In genomic region chr10:119872860-119873671, GRCh38 we compare ENCODE assay signal across 1 cellular context.
A peak's percentile ranks its signal among the peaks of the same experiment; 100 is the strongest.
TF ChIP-seq lines count a peak whose summit lies in the region.

No MANE protein-coding gene starts in this region.

TF ChIP-seq in K562, 482 proteins besides CTCF, POLR2A, EP300 and RAD21 (continued from another document and continues in another):
- no peak for TF ChIP-seq STAT6 (CRISPR knock-in tag; IDR thresholded peaks at IDR 0.05)
- peak; percentile 98 for TF ChIP-seq MAFK (IDR thresholded peaks at IDR 0.05; ENCODE audit: low read length)
- peak in 1 of 2 experiments; percentile 44; a peak in 1 of 4 replicates for TF ChIP-seq MNT (conservative IDR thresholded peaks at IDR 0.05)
- TF ChIP-seq SAFB (IDR thresholded peaks at IDR 0.05; ENCODE audit: borderline replicate concordance, low read depth, low read length): peak; percentile 69
- TF ChIP-seq CREB1 (IDR thresholded peaks at IDR 0.05): peak; percentile 69; the same call in 1 of the 2 replicates
- TF ChIP-seq CREB1 (CRISPR knock-in tag; IDR thresholded peaks at IDR 0.05): no peak
- peak; percentile 76 for TF ChIP-seq L3MBTL2 (IDR thresholded peaks at IDR 0.05)
- no peak for TF ChIP-seq ZNF707 (CRISPR knock-in tag; conservative IDR thresholded peaks at IDR 0.05)
- peak; percentile 44; the same call in 1 of the 2 replicates for TF ChIP-seq EGR1 (conservative IDR thresholded peaks at IDR 0.05)
- no peak for TF ChIP-seq CREB3L1 (IDR thresholded peaks at IDR 0.05; ENCODE audit: borderline replicate concordance, low read depth)
- no peak for TF ChIP-seq ZNF133 (CRISPR knock-in tag; IDR thresholded peaks at IDR 0.05)
- 0 out of 2 replicates have a peak, but pooled peaks have one; percentile 17 for TF ChIP-seq ATF1 (CRISPR knock-in tag; IDR thresholded peaks at IDR 0.05)
- TF ChIP-seq ATF1 (tag; IDR thresholded peaks at IDR 0.05): peak; percentile 76
- no peak for TF ChIP-seq NCOA4 (IDR thresholded peaks at IDR 0.05; ENCODE audit: partially characterized antibody)
- TF ChIP-seq NBN (IDR thresholded peaks at IDR 0.05; ENCODE audit: low read depth): no peak
- peak; percentile 43 to 47; a peak in 3 of 4 replicates for TF ChIP-seq SIX5 (IDR thresholded peaks at IDR 0.05; ENCODE audit: borderline replicate concordance in 1 of 2, insufficient read depth in 1 of 2, low read depth in 1 of 2, low read length in 2 of 2)
- no peak for TF ChIP-seq ARID3A (IDR thresholded peaks at IDR 0.05; ENCODE audit: borderline replicate concordance, low read depth, low read length)
- TF ChIP-seq NR2C2 (CRISPR knock-in tag; IDR thresholded peaks at IDR 0.05): no peak
- peak; percentile 75 for TF ChIP-seq NR2C2 (tag; IDR thresholded peaks at IDR 0.05)
- TF ChIP-seq SUPT5H (IDR thresholded peaks at IDR 0.05): peak; percentile 59
- no peak for TF ChIP-seq GTF2E2 (tag; IDR thresholded peaks at IDR 0.05)
- 0 out of 2 replicates have a peak, but pooled peaks have one; percentile 29 for TF ChIP-seq ATF7 (IDR thresholded peaks at IDR 0.05)
- TF ChIP-seq CCNT2 (IDR thresholded peaks at IDR 0.05; ENCODE audit: borderline replicate concordance, extremely low read depth, insufficient read length, low read depth, low read length): peak; percentile 69
- peak; percentile 67 for TF ChIP-seq FUS (optimal IDR thresholded peaks at IDR 0.05; ENCODE audit: low read depth, low read length)
- TF ChIP-seq KLF13 (tag; IDR thresholded peaks at IDR 0.05; ENCODE audit: borderline replicate concordance, low read depth): peak; percentile 94
- TF ChIP-seq E2F8 (IDR thresholded peaks at IDR 0.05; ENCODE audit: low read depth, partially characterized antibody): no peak
- peak; percentile 99 for TF ChIP-seq ZNF316 (IDR thresholded peaks at IDR 0.05)
- TF ChIP-seq STAG1 (CRISPR knock-in tag; IDR thresholded peaks at IDR 0.05; ENCODE audit: borderline replicate concordance): no peak
- peak; percentile 57 for TF ChIP-seq MYC (IDR thresholded peaks at IDR 0.05; ENCODE audit: low read depth, low read length)
- no peak for TF ChIP-seq MYC (CRISPR knock-in tag; IDR thresholded peaks at IDR 0.05; ENCODE audit: borderline replicate concordance, low read depth)
- peak; percentile 86 for TF ChIP-seq PHF8 (IDR thresholded peaks at IDR 0.05; ENCODE audit: borderline replicate concordance, low read length)
- peak; percentile 93 for TF ChIP-seq ETS1 (conservative IDR thresholded peaks at IDR 0.05; ENCODE audit: control insufficient read depth, low read depth, low read length)
- TF ChIP-seq NRF1 (conservative IDR thresholded peaks at IDR 0.05 in 1 of 2, IDR thresholded peaks at IDR 0.05 in 1 of 2): peak; percentile 91 to 92
- no peak for TF ChIP-seq FOXP1 (CRISPR knock-in tag; IDR thresholded peaks at IDR 0.05)
- no peak for TF ChIP-seq GABPA (tag; conservative IDR thresholded peaks at IDR 0.05; ENCODE audit: low read depth)
- TF ChIP-seq ZNF79 (CRISPR knock-in tag; IDR thresholded peaks at IDR 0.05; ENCODE audit: low read depth): no peak
- peak; percentile 97 for TF ChIP-seq C11orf30 (IDR thresholded peaks at IDR 0.05; ENCODE audit: low read depth)
- TF ChIP-seq ZNF77 (CRISPR knock-in tag; IDR thresholded peaks at IDR 0.05): no peak
- peak; percentile 47 for TF ChIP-seq MEIS2 (IDR thresholded peaks at IDR 0.05; ENCODE audit: partially characterized antibody)
- no peak for TF ChIP-seq PPARD (CRISPR knock-in tag; IDR thresholded peaks at IDR 0.05)
- TF ChIP-seq HCFC1 (IDR thresholded peaks at IDR 0.05; ENCODE audit: low read depth, low read length): peak; percentile 85
- no peak for TF ChIP-seq ZNF57 (CRISPR knock-in tag; IDR thresholded peaks at IDR 0.05)
- TF ChIP-seq CTCFL (IDR thresholded peaks at IDR 0.05; ENCODE audit: borderline replicate concordance, insufficient read depth, low read depth, low read length, poor library complexity, severe bottlenecking): peak; percentile 37
- no peak for TF ChIP-seq RFX7 (CRISPR knock-in tag; IDR thresholded peaks at IDR 0.05)
- peak; percentile 82 for TF ChIP-seq CTBP1 (IDR thresholded peaks at IDR 0.05; ENCODE audit: borderline replicate concordance)
- TF ChIP-seq PRMT5 (CRISPR knock-in tag; IDR thresholded peaks at IDR 0.05): no peak
- TF ChIP-seq E2F6 (IDR thresholded peaks at IDR 0.05; ENCODE audit: borderline replicate concordance in 1 of 2, extremely low read depth in 1 of 2, insufficient read depth in 1 of 2, insufficient read length in 1 of 2, low read depth in 1 of 2, low read length in 1 of 2, poor library complexity in 1 of 2, severe bottlenecking in 1 of 2): peak; percentile 91 to 97
- no peak for TF ChIP-seq ZNF134 (CRISPR knock-in tag; conservative IDR thresholded peaks at IDR 0.05)
- TF ChIP-seq ETV5 (CRISPR knock-in tag; IDR thresholded peaks at IDR 0.05; ENCODE audit: low read depth): no peak
- TF ChIP-seq SIN3A (IDR thresholded peaks at IDR 0.05; ENCODE audit: borderline replicate concordance in 2 of 2, control insufficient read depth in 1 of 2, low read depth in 2 of 2, low read length in 2 of 2): 0 out of 4 replicates have a peak, but pooled peaks of 1 of the 2 experiments have one; percentile 45
- TF ChIP-seq RBBP5 (IDR thresholded peaks at IDR 0.05; ENCODE audit: borderline replicate concordance, insufficient read depth, low read length, poor library complexity, severe bottlenecking): peak; percentile 2
- TF ChIP-seq ZBTB34 (CRISPR knock-in tag; IDR thresholded peaks at IDR 0.05): no peak
- no peak for TF ChIP-seq CGGBP1 (CRISPR knock-in tag; IDR thresholded peaks at IDR 0.05)
